ENCODE assay signal across 29 cellular contexts in the genomic region with DNA sequence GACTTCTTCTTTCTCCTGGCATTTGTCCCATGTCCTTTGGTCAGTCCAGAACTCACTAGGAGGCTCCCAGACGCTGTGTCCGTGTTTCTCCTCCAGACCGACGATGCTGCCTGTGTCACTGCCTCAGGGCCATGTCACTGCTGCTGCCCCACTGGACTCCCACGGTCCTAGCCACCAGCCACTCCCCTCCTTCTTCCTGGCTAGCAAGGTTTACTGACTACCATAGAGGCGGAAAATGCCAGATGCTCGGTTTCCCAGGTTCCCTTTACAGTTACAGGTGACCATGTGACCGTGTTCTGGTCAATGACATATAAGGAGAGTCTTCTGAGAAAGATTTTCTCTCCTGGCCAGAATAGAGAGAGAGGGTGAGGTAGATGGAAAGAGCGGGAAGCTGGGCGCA. TPM values are rescaled to one million over a fixed set of nuclear protein-coding genes. Genes with fewer than 3 reads are reported as not detected.
"Had no signal": no experiment of that assay in that cellular context is flagged by ENCODE, and none has a peak within 500 bp of the region (broad histone marks: within the 10 kb centered on the region; RNA-seq: fewer than 3 reads in every experiment).

No MANE protein-coding gene starts in this region.

- H3K36me3 Mint-ChIP-seq: activated CD8-positive, alpha-beta memory T cell treated with anti-CD3 and anti-CD28 coated beads, Interleukin-2, amount 10 ng/mL, durations not matched to agents 7 days and 5 days; activated naive CD8-positive, alpha-beta T cell treated with anti-CD3 and anti-CD28 coated beads for 36 hours; T-cell had no signal

- DNase-seq: activated B cell treated with CpG ODN at 0.5 μM for 24 hours; activated CD4-positive, alpha-beta memory T cell treated with anti-CD3 and anti-CD28 coated beads, Interleukin-2, amount 10 ng/mL, durations not matched to agents 7 days and 5 days; activated CD4-positive, alpha-beta T cell treated with anti-CD3 and anti-CD28 coated beads for 4 hours; activated CD4-positive, CD25-positive, alpha-beta regulatory T cell treated with anti-CD3 and anti-CD28 coated beads, Interleukin-2, amount 50 U/mL, for 72 hours; activated CD8-positive, alpha-beta memory T cell treated with anti-CD3 and anti-CD28 coated beads for 24 hours; activated CD8-positive, alpha-beta memory T cell treated with anti-CD3 and anti-CD28 coated beads, Interleukin-2, amount 10 ng/mL, durations not matched to agents 7 days and 5 days; activated CD8-positive, alpha-beta memory T cell treated with anti-CD3 and anti-CD28 coated beads, Interleukin-2, amount 50 U/mL, for 48 hours; activated effector memory CD4-positive, alpha-beta T cell treated with Interleukin-2 at 50 U/mL for 16 hours; activated naive CD4-positive, alpha-beta T cell treated with anti-CD3 and anti-CD28 coated beads, Interleukin-2, amount 50 U/mL, for 16 hours; activated naive CD8-positive, alpha-beta T cell treated with anti-CD3 and anti-CD28 coated beads for 36 hours; activated T-cell treated with anti-CD3 and anti-CD28 coated beads, Interleukin-2, amount 50 U/mL, for 48 hours; amniotic stem cell; aorta; NCI-H1417; NCI-H146; NCI-H187; NCI-H2029 treated with DMSO at 0.1 percent for 48 hours; NCI-H2107; NCI-H510A; NCI-H526; NCI-H748 treated with DMSO at 0.1 percent for 48 hours; NK-92 treated with Interleukin-12 subunit alpha and Interleukin-12 subunit beta, amount 100 ng/mL, for 24 hours; Peyer's patch; SIG-M5; T-cell; T-helper 2 cell; T-helper 9 cell had no signal

- H3K9me3 Mint-ChIP-seq: activated B cell treated with CpG ODN at 0.5 μM for 24 hours; activated CD4-positive, alpha-beta memory T cell treated with anti-CD3 and anti-CD28 coated beads, Interleukin-2, amount 10 ng/mL, durations not matched to agents 7 days and 5 days; activated naive CD8-positive, alpha-beta T cell treated with anti-CD3 and anti-CD28 coated beads for 36 hours; T-cell had no signal

- H3K36me3 ChIP-seq: breast epithelium, Peyer's patch had no signal

- H3K27ac Mint-ChIP-seq: activated B cell treated with CpG ODN at 0.5 μM for 24 hours; activated CD4-positive, alpha-beta memory T cell treated with anti-CD3 and anti-CD28 coated beads, Interleukin-2, amount 10 ng/mL, durations not matched to agents 7 days and 5 days; activated CD8-positive, alpha-beta memory T cell treated with anti-CD3 and anti-CD28 coated beads, Interleukin-2, amount 10 ng/mL, durations not matched to agents 7 days and 5 days; activated naive CD8-positive, alpha-beta T cell treated with anti-CD3 and anti-CD28 coated beads for 36 hours; T-cell had no signal

- H3K9me3 ChIP-seq: breast epithelium, Peyer's patch had no signal

- H3K27me3 ChIP-seq: breast epithelium, Peyer's patch had no signal

- H3K4me3 ChIP-seq: breast epithelium, Peyer's patch had no signal

- H3K27ac ChIP-seq: breast epithelium, Peyer's patch, VCaP had no signal

- H3K4me1 ChIP-seq: breast epithelium had no signal

- H3K4me3 Mint-ChIP-seq: activated B cell treated with CpG ODN at 0.5 μM for 24 hours; activated CD4-positive, alpha-beta memory T cell treated with anti-CD3 and anti-CD28 coated beads, Interleukin-2, amount 10 ng/mL, durations not matched to agents 7 days and 5 days; activated CD8-positive, alpha-beta memory T cell treated with anti-CD3 and anti-CD28 coated beads, Interleukin-2, amount 10 ng/mL, durations not matched to agents 7 days and 5 days; activated naive CD8-positive, alpha-beta T cell treated with anti-CD3 and anti-CD28 coated beads for 36 hours; T-cell had no signal

- H3K27me3 Mint-ChIP-seq: activated CD4-positive, alpha-beta memory T cell treated with anti-CD3 and anti-CD28 coated beads, Interleukin-2, amount 10 ng/mL, durations not matched to agents 7 days and 5 days; activated naive CD8-positive, alpha-beta T cell treated with anti-CD3 and anti-CD28 coated beads for 36 hours had no signal

RNA-seq across cellular contexts. Expression of a gene that starts 40.7 kb away (rescaled TPM):
- total RNA-seq: activated B cell treated with CpG ODN at 0.5 μM for 24 hours had no signal
